ENCODE assay signal across 19 cellular contexts in the genomic region with DNA sequence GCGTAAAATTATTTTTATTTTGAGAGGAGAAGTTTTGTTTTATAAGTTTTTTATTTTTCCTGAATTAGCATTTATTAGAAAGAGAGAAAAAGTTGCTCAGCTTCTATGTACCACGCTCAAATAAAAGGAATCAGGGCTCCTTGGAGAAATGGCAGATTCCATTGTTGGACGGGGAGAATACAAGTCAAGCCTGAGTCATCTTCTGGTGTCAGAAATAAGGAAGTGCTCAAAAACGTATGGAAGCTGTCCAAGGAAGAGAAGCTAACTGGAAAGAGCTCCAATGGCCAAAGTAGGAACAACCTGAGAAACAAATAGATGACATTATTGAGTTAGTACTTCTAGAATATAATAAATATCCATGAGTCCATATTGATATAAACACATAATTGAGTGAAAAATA.
A peak's percentile ranks its signal among the peaks of the same experiment; 100 is the strongest.
DNase-seq lines count a peak whose midpoint lies in the region; ATAC-seq and TF ChIP-seq lines count a peak whose summit lies in the region.
"Had no signal": no experiment of that assay in that cellular context is flagged by ENCODE, and none has a peak within 500 bp of the region (broad histone marks: within the 10 kb centered on the region; RNA-seq: fewer than 3 reads in every experiment).

No MANE protein-coding gene starts in this region.

- no peak for TF ChIP-seq CTCF in choroid plexus epithelial cell (conservative IDR thresholded peaks at IDR 0.05; ENCODE audit: low read depth, low read length)

- ATAC-seq in HG03108 (IDR thresholded peaks at IDR 0.05; ENCODE audit: unreplicated experiment): no peak
- no peak for ATAC-seq in GM18502 (IDR thresholded peaks at IDR 0.05; ENCODE audit: poor library complexity, unreplicated experiment)

- no peak overlapping the region for H3K4me3 ChIP-seq in choroid plexus epithelial cell (ENCODE audit: low read depth, low read length)
- H3K4me3 ChIP-seq: coronary artery, hepatocyte, smooth muscle cell, suprapubic skin had no signal

- DNase-seq in GM03348 (ENCODE audit: low spot score): peak; percentile 36
- peak; percentile 31 for DNase-seq in MV-4-11 (lab: John Stamatoyannopoulos, UW)
- DNase-seq in choroid plexus epithelial cell (ENCODE audit: low read depth): peak; percentile 20
- peak; percentile 50 for DNase-seq in kidney tubule cell (ENCODE audit: low spot score)
- DNase-seq in NCI-H2081 treated with DMSO at 0.1 percent for 48 hours (lab: John Stamatoyannopoulos, UW): no peak
- DNase-seq: activated CD4-positive, alpha-beta T cell treated with anti-CD3 and anti-CD28 coated beads for 1 hour; activated CD8-positive, alpha-beta memory T cell treated with anti-CD3 and anti-CD28 coated beads, Interleukin-2, amount 50 U/mL, for 4 hours; activated gamma-delta T cell; aorta; BE2C; erythroblast; NCI-H146; NCI-H446 treated with DMSO at 0.1 percent for 48 hours had no signal
